Comparison of ENCODE assay signal across 10 cellular contexts in genomic region chr6:107668826-107669474, GRCh38.
DNase-seq lines count a peak whose midpoint lies in the region; ATAC-seq, FAIRE-seq and TF ChIP-seq lines count a peak whose summit lies in the region.
"Had no signal": no experiment of that assay in that cellular context is flagged by ENCODE, and none has a peak within 500 bp of the region (broad histone marks: within the 10 kb centered on the region; RNA-seq: fewer than 3 reads in every experiment).

No MANE protein-coding gene starts in this region.

- FAIRE-seq in GM12878 (lab: Jason Lieb, UNC): peak; percentile 47

- in situ Hi-C loops in G401 (cut with HindIII; ENCODE audit: low sequenced_read_pairs) (no loop called here), GM12878 (cut with MboI) (no loop called here)

- CTCF ChIA-PET in GM12878 (lab: Yijun Ruan, JAX) (interaction anchor here (0.9 to 1.9 kb wide), 6 partner anchors 10 to 351 kb away, joined by 3 to 7 read pairs (median 5); no protein-coding TSS in a partner anchor), PC-9 (lab: Charles Lee) (no interaction called here)

- H3K27ac ChIP-seq in GM12878 (ENCODE audit: control insufficient read depth, insufficient read depth) (peak overlapping the region; percentile 63), PC-9 (no peak overlapping the region)
- H3K27ac ChIP-seq: skin epidermis had no signal

- SMC1A ChIA-PET in GM12878 (lab: Charles Lee; ENCODE audit: uncharacterized antibody, unreplicated experiment): interaction anchor here (1.3 to 1.4 kb wide), 2 partner anchors 13 to 351 kb away, joined by 4 to 6 read pairs; no protein-coding TSS in a partner anchor

- peak; percentile 52 for TF ChIP-seq POLR2A in GM12878 (IDR thresholded peaks at IDR 0.05; ENCODE audit: low read depth, low read length)

- RAD21 ChIA-PET in GM12878 (lab: Charles Lee; ENCODE audit: unreplicated experiment): interaction anchor here (0.9 to 1.2 kb wide), 2 partner anchors 10 to 13 kb away, joined by 3 to 4 read pairs; no protein-coding TSS in a partner anchor

- POLR2A ChIA-PET in GM12878 (lab: Charles Lee) (interaction anchor here (0.9 to 1.4 kb wide), 2 partner anchors 11 to 351 kb away, joined by 3 to 6 read pairs; no protein-coding TSS in a partner anchor), PC-9 (lab: Charles Lee; ENCODE audit: unreplicated experiment) (no interaction called here)

- peaks cover 33% of the 10 kb centered on the region for H3K4me1 ChIP-seq in GM12878 (ENCODE audit: control insufficient read depth, insufficient read depth, low read length)
- H3K4me1 ChIP-seq in PC-9 (replicated peaks; ENCODE audit: insufficient read depth): peaks cover 19% of the 10 kb centered on the region

- WGBS in GM12878 (ENCODE audit: insufficient coverage, insufficient replicate concordance, low lambda C conversion rate, missing lambda C conversion rate): 22% methylated on average over 18 of the region's 18 CpGs

- peak overlapping the region; percentile 68 for H3K4me2 ChIP-seq in GM12878 (ENCODE audit: control insufficient read depth, insufficient read depth)
- H3K4me2 ChIP-seq in PC-9: no peak overlapping the region

- H3K9me3 ChIP-seq in GM12878 (replicated peaks; ENCODE audit: control insufficient read depth, insufficient read depth, low read length) (no peaks in the 10 kb centered on the region), PC-9 (ENCODE audit: insufficient read depth, low read depth) (no peaks in the 10 kb centered on the region)

- BruUV-seq in GM12878 (replicated peaks; lab: Mats Ljungman, UMichigan) (no TSS peak), PC-9 (replicated peaks; lab: Mats Ljungman, UMichigan) (no TSS peak)

- no peaks in the 10 kb centered on the region for H3F3A ChIP-seq in PC-9 (ENCODE audit: insufficient read depth, low read depth)

- H3K27me3 ChIP-seq in GM12878 (replicated peaks in 1 of 2; ENCODE audit: control insufficient read depth in 2 of 2, insufficient read depth in 2 of 2, low read length in 1 of 2) (no peaks in the 10 kb centered on the region), PC-9 (ENCODE audit: insufficient read depth, low read depth) (no peaks in the 10 kb centered on the region)

- no peak overlapping the region for H3K9ac ChIP-seq in GM12878 (ENCODE audit: control insufficient read depth, insufficient read depth, low read length)

- H2AFZ ChIP-seq in GM12878 (ENCODE audit: control insufficient read depth, low read depth, low read length) (peak overlapping the region; percentile 52), PC-9 (no peak overlapping the region)

- intact Hi-C loops in GM12878 (cut with micrococcal nuclease; ENCODE audit: unreplicated experiment) (loop anchor here (1.0 kb wide), 1 partner anchor 11 kb away; no protein-coding TSS in a partner anchor), PC-9 (cut with micrococcal nuclease; ENCODE audit: unreplicated experiment) (no loop called here)

- no peaks in the 10 kb centered on the region for H3K9me2 ChIP-seq in PC-9 (ENCODE audit: insufficient read depth)

- TF ChIP-seq CTCF in GM12878 (IDR thresholded peaks at IDR 0.05 in 2 of 3, conservative IDR thresholded peaks at IDR 0.05 in 1 of 3; ENCODE audit: control insufficient read depth in 2 of 3, extremely low read depth in 1 of 3, insufficient read depth in 1 of 3, low read depth in 3 of 3, low read length in 3 of 3) (no peak), PC-9 (conservative IDR thresholded peaks at IDR 0.05) (no peak)

- no peak overlapping the region for H3K4me3 ChIP-seq in GM12878
- no peak overlapping the region for H3K4me3 ChIP-seq in PC-9
- H3K4me3 ChIP-seq: skin epidermis had no signal

- no peak for TF ChIP-seq RAD21 in GM12878 (IDR thresholded peaks at IDR 0.05; ENCODE audit: insufficient read depth, low read depth, low read length)

- no peaks in the 10 kb centered on the region for H4K20me1 ChIP-seq in GM12878 (ENCODE audit: control insufficient read depth, insufficient read depth)
- no peaks in the 10 kb centered on the region for H4K20me1 ChIP-seq in PC-9 (ENCODE audit: insufficient read depth)

- H3K36me3 ChIP-seq in GM12878 (ENCODE audit: control insufficient read depth in 2 of 2, insufficient read depth in 2 of 2, low read length in 1 of 2) (no peaks in the 10 kb centered on the region), PC-9 (ENCODE audit: low read depth) (no peaks in the 10 kb centered on the region)

- peak; percentile 17 to 46; a peak in 1 of 4 replicates for TF ChIP-seq EP300 in GM12878 (IDR thresholded peaks at IDR 0.05; ENCODE audit: borderline replicate concordance in 1 of 2, control insufficient read depth in 1 of 2, low read depth in 2 of 2, low read length in 2 of 2)

- ATAC-seq in GM19455 (IDR thresholded peaks at IDR 0.05; ENCODE audit: unreplicated experiment): peak; percentile 92
- peak; percentile 85 for ATAC-seq in HG03196 (IDR thresholded peaks at IDR 0.05; ENCODE audit: unreplicated experiment)
- ATAC-seq in GM12878: peak; percentile 90

- H3K79me2 ChIP-seq in GM12878 (ENCODE audit: control insufficient read depth, insufficient read depth, low read length) (no peaks in the 10 kb centered on the region), PC-9 (ENCODE audit: low read depth) (no peaks in the 10 kb centered on the region)

- DNase-seq in G401 (ENCODE audit: low spot score) (peak; percentile 61), GM12878 (ENCODE audit: low read depth, low spot score) (peak; percentile 34), NCI-H82 treated with DMSO at 0.1 percent for 48 hours (lab: John Stamatoyannopoulos, UW; ENCODE audit: unreplicated experiment) (no peak), putamen (ENCODE audit: low spot score) (no peak), PC-9 (no peak), superior temporal gyrus (ENCODE audit: extremely low spot score) (no peak)
- DNase-seq: NCI-H146 had no signal

TF ChIP-seq in GM12878, 131 proteins besides CTCF, POLR2A, EP300 and RAD21 (continues in another document):
- no peak for TF ChIP-seq MLLT1 (IDR thresholded peaks at IDR 0.05)
- TF ChIP-seq SUZ12 (IDR thresholded peaks at IDR 0.05; ENCODE audit: unreplicated experiment): no peak
- TF ChIP-seq ELK1 (IDR thresholded peaks at IDR 0.05; ENCODE audit: low read depth, low read length): no peak
- TF ChIP-seq EED (IDR thresholded peaks at IDR 0.05; ENCODE audit: low read depth): peak; percentile 85; the same call in 1 of the 2 replicates
- peak; percentile 80 for TF ChIP-seq TCF12 (IDR thresholded peaks at IDR 0.05; ENCODE audit: low read depth, low read length)
- TF ChIP-seq CBFB (IDR thresholded peaks at IDR 0.05; ENCODE audit: low read depth): peak; percentile 73; the same call in 1 of the 2 replicates
- no peak for TF ChIP-seq CEBPZ (IDR thresholded peaks at IDR 0.05; ENCODE audit: low read depth, low read length)
- TF ChIP-seq GABPA (IDR thresholded peaks at IDR 0.05; ENCODE audit: low read depth): no peak
- no peak for TF ChIP-seq SREBF2 (IDR thresholded peaks at IDR 0.05; ENCODE audit: low read length)
- TF ChIP-seq TCF3 (IDR thresholded peaks at IDR 0.05; ENCODE audit: borderline replicate concordance, insufficient read depth, low read depth, low read length): 0 out of 2 replicates have a peak, but pooled peaks have one; percentile 47
- TF ChIP-seq NFXL1 (IDR thresholded peaks at IDR 0.05; ENCODE audit: borderline replicate concordance): no peak
- TF ChIP-seq HDAC2 (IDR thresholded peaks at IDR 0.05): no peak
- no peak for TF ChIP-seq POLR2AphosphoS2 (IDR thresholded peaks at IDR 0.05; ENCODE audit: low read depth, low read length)
- no peak for TF ChIP-seq IRF4 (IDR thresholded peaks at IDR 0.05; ENCODE audit: low read depth, low read length)

Comparison
In these comparisons a context has a peak if more than half of its experiments do, and no peak if none do; other contexts are left out.
1. DNase-seq: peak in G401 (single experiment) and GM12878 (single experiment); none in NCI-H82 treated with DMSO at 0.1 percent for 48 hours (single experiment), putamen (single experiment), PC-9 (0 of 2) and superior temporal gyrus (single experiment).
2. Peak in every context shown above with its lines, with median percentiles within 50 percentile points of each other: ATAC-seq.